ENCODE assay signal across 10 cellular contexts in the genomic region with DNA sequence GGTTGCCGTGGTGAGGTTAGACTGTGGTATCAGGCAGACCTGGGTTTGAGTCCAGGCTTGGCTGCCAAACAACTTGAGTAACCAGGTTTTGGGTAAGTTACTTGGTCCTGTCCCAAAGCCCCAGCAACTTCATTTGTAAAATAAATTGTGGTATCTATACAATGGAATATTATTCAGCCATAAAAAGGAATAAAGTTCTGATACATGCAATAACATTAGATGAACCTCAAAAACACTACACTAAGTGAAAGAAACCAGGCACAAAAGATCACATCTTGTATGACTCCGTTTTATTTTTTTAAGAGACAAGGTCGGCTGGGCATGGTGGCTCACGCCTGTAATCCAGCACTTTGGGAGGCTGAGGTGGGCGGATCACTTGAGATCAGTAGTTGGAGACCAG. TPM values are rescaled to one million over a fixed set of nuclear protein-coding genes. Genes with fewer than 3 reads are reported as not detected.
"Had no signal": no experiment of that assay in that cellular context is flagged by ENCODE, and none has a peak within 500 bp of the region (broad histone marks: within the 10 kb centered on the region; RNA-seq: fewer than 3 reads in every experiment).

No MANE protein-coding gene starts in this region.

- H3K27ac Mint-ChIP-seq: GM23338, HFFc6, IgD-negative memory B cell had no signal

- H3K9me3 Mint-ChIP-seq: GM23338, HFFc6, IgD-negative memory B cell had no signal

- DNase-seq: H7, HCEC 1CT, HFFc6, KG1 had no signal

- H3K36me3 Mint-ChIP-seq: IgD-negative memory B cell had no signal

- H3K4me3 Mint-ChIP-seq: GM23338, HFFc6, IgD-negative memory B cell had no signal

- H3K4me2 ChIP-seq: GM23338 had no signal

- FAIRE-seq: HepG2 had no signal

- H3K4me3 ChIP-seq: GM23338 had no signal

- ATAC-seq: GM23338, HepG2 had no signal

- H3K27ac ChIP-seq: HL-60 had no signal

- H3K27me3 Mint-ChIP-seq: IgD-negative memory B cell had no signal

- H2AFZ ChIP-seq: GM23338 had no signal

RNA-seq across cellular contexts. Expression of a gene that starts 16.4 kb away (rescaled TPM):
- total RNA-seq: H4, HT1080 had no signal
